In genomic region chr7:79091011-79091410, GRCh38 we compare ENCODE assay signal across 16 cellular contexts.
DNase-seq lines count a peak whose midpoint lies in the region; ATAC-seq, FAIRE-seq and TF ChIP-seq lines count a peak whose summit lies in the region.
"Had no signal": no experiment of that assay in that cellular context is flagged by ENCODE, and none has a peak within 500 bp of the region (broad histone marks: within the 10 kb centered on the region; RNA-seq: fewer than 3 reads in every experiment).

No MANE protein-coding gene starts in this region.

- no peak for TF ChIP-seq CTCF in A673 (conservative IDR thresholded peaks at IDR 0.05; ENCODE audit: low read depth, low read length)
- TF ChIP-seq CTCF in GM23338 (conservative IDR thresholded peaks at IDR 0.05; ENCODE audit: low read depth in 2 of 2) = no peak
- TF ChIP-seq CTCF in astrocyte (IDR thresholded peaks at IDR 0.05; ENCODE audit: insufficient read depth, low read depth, low read length) = no peak

- no peaks in the 10 kb centered on the region for H3F3A ChIP-seq in GM23338 (replicated peaks; ENCODE audit: low read depth)

- H3K4me2 ChIP-seq in GM23338 (no peak overlapping the region), astrocyte (ENCODE audit: low read length) (peak overlapping the region; percentile 62)

- no peak overlapping the region for H3K27ac Mint-ChIP-seq in GM23338
- peak overlapping the region; percentile 78 for H3K27ac Mint-ChIP-seq in astrocyte (ENCODE audit: unreplicated experiment)
- H3K27ac Mint-ChIP-seq: CD4-positive, alpha-beta memory T cell; HFFc6 had no signal

- peaks cover 24% of the 10 kb centered on the region for H3K4me1 ChIP-seq in A673 (ENCODE audit: insufficient read depth, low read length, poor library complexity, severe bottlenecking)
- no peaks in the 10 kb centered on the region for H3K4me1 ChIP-seq in GM23338 (ENCODE audit: insufficient read depth)
- peaks cover 6% of the 10 kb centered on the region for H3K4me1 ChIP-seq in astrocyte (ENCODE audit: insufficient read depth, low read length)

- no peak overlapping the region for H3K4me3 ChIP-seq in A673 (ENCODE audit: low read depth, low read length, poor library complexity, severe bottlenecking)
- H3K4me3 ChIP-seq in GM23338 = no peak overlapping the region
- no peak overlapping the region for H3K4me3 ChIP-seq in astrocyte (ENCODE audit: insufficient read depth, low read depth, low read length)
- H3K4me3 ChIP-seq: GM12878 had no signal

- H3K36me3 Mint-ChIP-seq in GM23338 (ENCODE audit: low read depth) (no peaks in the 10 kb centered on the region), astrocyte (ENCODE audit: low read depth, unreplicated experiment) (no peaks in the 10 kb centered on the region)
- H3K36me3 Mint-ChIP-seq: CD4-positive, alpha-beta memory T cell had no signal

- H3K4me3 Mint-ChIP-seq in GM23338 (no peak overlapping the region), astrocyte (ENCODE audit: unreplicated experiment) (no peak overlapping the region)
- H3K4me3 Mint-ChIP-seq: CD4-positive, alpha-beta memory T cell; HFFc6 had no signal

- CTCF ChIA-PET in A673 (lab: Charles Lee) = no interaction called here

- FAIRE-seq in astrocyte (lab: Jason Lieb, UNC) = no peak
- FAIRE-seq: GM12878, GM18507 had no signal

- no peaks in the 10 kb centered on the region for H3K79me2 ChIP-seq in GM23338 (replicated peaks; ENCODE audit: insufficient read depth)
- H3K79me2 ChIP-seq in astrocyte (ENCODE audit: insufficient read depth, low read length) = no peaks in the 10 kb centered on the region

- H2AFZ ChIP-seq in GM23338 = peak overlapping the region; percentile 48; the same call in 1 of the 2 replicates
- H2AFZ ChIP-seq in astrocyte (ENCODE audit: low read depth, low read length) = no peak overlapping the region

- H3K9me3 ChIP-seq in A673 (ENCODE audit: low read depth, low read length, poor library complexity, severe bottlenecking) (peaks cover 2% of the 10 kb centered on the region), astrocyte (ENCODE audit: insufficient read depth, low read depth, low read length) (no peaks in the 10 kb centered on the region)

- H3K4me1 Mint-ChIP-seq in GM23338 = no peaks in the 10 kb centered on the region
- peaks cover 9% of the 10 kb centered on the region for H3K4me1 Mint-ChIP-seq in astrocyte (ENCODE audit: low read depth, unreplicated experiment)
- H3K4me1 Mint-ChIP-seq: CD4-positive, alpha-beta memory T cell had no signal

- ATAC-seq in GM23338 (no peak), GM21526 (IDR thresholded peaks at IDR 0.05; ENCODE audit: low FRiP score, unreplicated experiment) (no peak), GM19328 (IDR thresholded peaks at IDR 0.05; ENCODE audit: unreplicated experiment) (no peak)

- H3K9me2 ChIP-seq in GM23338 (ENCODE audit: insufficient read depth) = no peaks in the 10 kb centered on the region; the same call in 1 of the 2 replicates

- H3K9me3 Mint-ChIP-seq in GM23338 (0 out of 3 replicates have a peak, but pooled peaks cover 9% of the 10 kb centered on the region), astrocyte (ENCODE audit: unreplicated experiment) (peaks cover 10% of the 10 kb centered on the region)

- H3K36me3 ChIP-seq in A673 (ENCODE audit: insufficient read depth, low read length, poor library complexity, severe bottlenecking) (no peaks in the 10 kb centered on the region), GM23338 (ENCODE audit: insufficient read depth) (no peaks in the 10 kb centered on the region), astrocyte (ENCODE audit: insufficient read depth, low read length) (no peaks in the 10 kb centered on the region)

- POLR2A ChIA-PET in A673 (lab: Charles Lee; ENCODE audit: low non-redundant PET) = interaction anchor here (0.6 kb wide), 1 partner anchor 190 kb away, joined by 3 read pairs; no protein-coding TSS in a partner anchor

- H3K27me3 Mint-ChIP-seq in GM23338 (ENCODE audit: insufficient read depth, low read depth, poor library complexity) (no peaks in the 10 kb centered on the region), astrocyte (ENCODE audit: low read depth, unreplicated experiment) (no peaks in the 10 kb centered on the region)
- H3K27me3 Mint-ChIP-seq: CD4-positive, alpha-beta memory T cell had no signal

- H3K9ac ChIP-seq in astrocyte (ENCODE audit: low read length) = no peak overlapping the region

- peak overlapping the region; percentile 43 for H3K27ac ChIP-seq in A673 (ENCODE audit: low read depth, low read length, poor library complexity, severe bottlenecking)
- no peak overlapping the region for H3K27ac ChIP-seq in GM23338 (ENCODE audit: low read depth)
- H3K27ac ChIP-seq in astrocyte (ENCODE audit: low read depth, low read length) = no peak overlapping the region
- H3K27ac ChIP-seq: C4-2B, HL-60 had no signal

- intact Hi-C loops in A673 (cut with micrococcal nuclease; ENCODE audit: unreplicated experiment) = no loop called here

- DNase-seq in A673 (ENCODE audit: low spot score) = peak; percentile 60
- no peak for DNase-seq in GM23338 (ENCODE audit: low spot score)
- DNase-seq in astrocyte (ENCODE audit: low read depth) = no peak
- peak; percentile 12 for DNase-seq in foreskin melanocyte
- DNase-seq in activated CD4-positive, CD25-positive, alpha-beta regulatory T cell (lab: John Stamatoyannopoulos, UW) = no peak
- DNase-seq: 8988T; ACHN; CD4-positive, alpha-beta memory T cell; DMS79 had no signal

- no peaks in the 10 kb centered on the region for H4K20me1 ChIP-seq in GM23338 (replicated peaks; ENCODE audit: insufficient read depth)
- H4K20me1 ChIP-seq in astrocyte (ENCODE audit: insufficient read depth, low read length) = no peaks in the 10 kb centered on the region

- H3K27me3 ChIP-seq in A673 (replicated peaks; ENCODE audit: insufficient read depth, low read depth, low read length, poor library complexity) (no peaks in the 10 kb centered on the region), GM23338 (ENCODE audit: insufficient read depth) (no peaks in the 10 kb centered on the region), astrocyte (ENCODE audit: insufficient read depth, low read length) (no peaks in the 10 kb centered on the region)

- no TSS peak for BruUV-seq in A673 (replicated peaks; lab: Mats Ljungman, UMichigan)

TF ChIP-seq in GM23338, 12 proteins besides CTCF, POLR2A, EP300 and RAD21:
- TF ChIP-seq ZNF331 (CRISPR knock-in tag; IDR thresholded peaks at IDR 0.05; ENCODE audit: low read depth) (no peak), EZH2 (IDR thresholded peaks at IDR 0.05; ENCODE audit: low read depth, unreplicated experiment) (no peak), STAT1 (IDR thresholded peaks at IDR 0.05; ENCODE audit: unreplicated experiment) (no peak), CREB1 (CRISPR knock-in tag; IDR thresholded peaks at IDR 0.05; ENCODE audit: low read depth) (no peak)
TF ChIP-seq in GM23338: peak in this region for 0.

Comparison
In these comparisons a context has a peak if more than half of its experiments do, and no peak if none do; other contexts are left out.
1. DNase-seq: peak in A673 (single experiment) and foreskin melanocyte (single experiment); none in GM23338 (single experiment), astrocyte (single experiment) and activated CD4-positive, CD25-positive, alpha-beta regulatory T cell (0 of 4).